1 cellular context compared by ENCODE assay signal in genomic region chr5:177455036-177455660, GRCh38.
TF ChIP-seq lines count a peak whose summit lies in the region.

No MANE protein-coding gene starts in this region.

TF ChIP-seq in K562, 482 proteins besides CTCF, POLR2A, EP300 and RAD21 (continued from another document and continues in another):
- peak; percentile 83 for TF ChIP-seq MGA (IDR thresholded peaks at IDR 0.05)
- TF ChIP-seq BHLHE40 (IDR thresholded peaks at IDR 0.05; ENCODE audit: low read length), result peak; percentile 93
- peak; percentile 92 to 93 for TF ChIP-seq NRF1 (conservative IDR thresholded peaks at IDR 0.05 in 1 of 2, IDR thresholded peaks at IDR 0.05 in 1 of 2)
- 0 out of 2 replicates have a peak, but pooled peaks have one; percentile 26 for TF ChIP-seq ZNF24 (IDR thresholded peaks at IDR 0.05)
- no peak for TF ChIP-seq MEF2A (IDR thresholded peaks at IDR 0.05; ENCODE audit: control insufficient read depth, low read depth, low read length)
- peak; percentile 66 for TF ChIP-seq CBX1 (IDR thresholded peaks at IDR 0.05; ENCODE audit: low read depth)
- peak; percentile 76 for TF ChIP-seq USF1 (CRISPR knock-in tag; IDR thresholded peaks at IDR 0.05)
- peak; percentile 79 for TF ChIP-seq NEUROD1 (IDR thresholded peaks at IDR 0.05; ENCODE audit: borderline replicate concordance, low read depth, low read length, partially characterized antibody)
- 0 out of 2 replicates have a peak, but pooled peaks have one; percentile 27 for TF ChIP-seq CBFB (CRISPR knock-in tag; IDR thresholded peaks at IDR 0.05)
- TF ChIP-seq ZBTB40 (IDR thresholded peaks at IDR 0.05), result peak; percentile 76
- no peak for TF ChIP-seq ZBTB40 (CRISPR knock-in tag; IDR thresholded peaks at IDR 0.05)
- peak in 1 of 2 experiments; percentile 25; a peak in 1 of 4 replicates for TF ChIP-seq ZNF639 (CRISPR knock-in tag; conservative IDR thresholded peaks at IDR 0.05 in 1 of 2, IDR thresholded peaks at IDR 0.05 in 1 of 2)
- TF ChIP-seq ZNF134 (CRISPR knock-in tag; conservative IDR thresholded peaks at IDR 0.05), result no peak
- peak; percentile 85 for TF ChIP-seq E2F1 (CRISPR knock-in tag; IDR thresholded peaks at IDR 0.05)
- 0 out of 2 replicates have a peak, but pooled peaks have one; percentile 90 for TF ChIP-seq ELK1 (CRISPR knock-in tag; IDR thresholded peaks at IDR 0.05)
- TF ChIP-seq NKRF (IDR thresholded peaks at IDR 0.05; ENCODE audit: borderline replicate concordance), result peak; percentile 55; the same call in 1 of the 2 replicates
- TF ChIP-seq PHTF2 (CRISPR knock-in tag; IDR thresholded peaks at IDR 0.05), result no peak
- TF ChIP-seq CTBP1 (IDR thresholded peaks at IDR 0.05; ENCODE audit: borderline replicate concordance), result peak; percentile 98
- peak; percentile 39 for TF ChIP-seq KAT2B (IDR thresholded peaks at IDR 0.05; ENCODE audit: low read depth, low read length)
- TF ChIP-seq KDM5B (IDR thresholded peaks at IDR 0.05; ENCODE audit: insufficient replicate concordance, low read depth, low read length), result peak; percentile 56
- TF ChIP-seq GABPB1 (CRISPR knock-in tag; IDR thresholded peaks at IDR 0.05), result peak; percentile 93
